In the genomic region with DNA sequence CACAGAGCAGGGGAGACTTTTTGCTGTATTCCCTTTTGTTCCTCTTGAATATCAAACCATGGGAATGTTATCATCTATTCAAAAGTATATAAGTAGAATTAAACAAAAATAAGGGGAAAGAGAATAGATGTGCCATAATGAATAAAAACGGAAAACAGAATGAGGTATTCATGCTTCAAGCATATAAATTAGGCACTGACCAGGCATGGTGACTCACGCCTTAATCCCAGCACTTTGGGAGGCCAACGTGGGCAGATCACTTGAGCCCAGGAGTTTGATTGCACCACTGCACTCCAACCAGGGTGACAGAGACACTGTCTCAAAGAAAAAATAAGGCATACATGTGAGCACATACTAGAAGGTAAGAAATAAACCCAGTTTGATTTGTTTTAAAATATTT, we compare ENCODE assay signal across 31 cellular contexts. TPM values are rescaled to one million over a fixed set of nuclear protein-coding genes. Genes with fewer than 3 reads are reported as not detected.
DNase-seq lines count a peak whose midpoint lies in the region; ATAC-seq, FAIRE-seq and TF ChIP-seq lines count a peak whose summit lies in the region.
"Had no signal": no experiment of that assay in that cellular context is flagged by ENCODE, and none has a peak within 500 bp of the region (broad histone marks: within the 10 kb centered on the region; RNA-seq: fewer than 3 reads in every experiment).

No MANE protein-coding gene starts in this region.

- H3F3A ChIP-seq in PC-3 (ENCODE audit: low read length, unreplicated experiment): no peaks in the 10 kb centered on the region

- TF ChIP-seq CTCF in PC-3 (conservative IDR thresholded peaks at IDR 0.05; ENCODE audit: low read depth, low read length): no peak
- no peak for TF ChIP-seq CTCF in bronchial epithelial cell (IDR thresholded peaks at IDR 0.05; ENCODE audit: insufficient read depth, low read length, severe bottlenecking)
- TF ChIP-seq CTCF in WTC11 (IDR thresholded peaks at IDR 0.05): no peak

- no peaks in the 10 kb centered on the region for H3K4me1 ChIP-seq in PC-3 (ENCODE audit: insufficient read depth, low read length)
- H3K4me1 ChIP-seq: A549, BE2C, Caco-2, gastroesophageal sphincter had no signal

- H3K27ac Mint-ChIP-seq in activated T-helper 1 cell treated with anti-CD3 and anti-CD28 coated beads, Interleukin-12 subunit alpha, Interleukin-12 subunit beta, Interleukin-2, Interleukin-4 antibody, amounts not matched to agents 30 ng/mL and 10 ng/mL and 1 ng/mL, durations not matched to agents 14 hours and 24 hours and 36 hours: no peak overlapping the region
- H3K27ac Mint-ChIP-seq in WTC11: no peak overlapping the region
- H3K27ac Mint-ChIP-seq: activated CD8-positive, alpha-beta memory T cell treated with anti-CD3 and anti-CD28 coated beads, Interleukin-2, amount 10 ng/mL, durations not matched to agents 7 days and 5 days; activated naive CD4-positive, alpha-beta T cell treated with anti-CD3 and anti-CD28 coated beads, Interleukin-2, amount 50 U/mL, for 72 hours; activated T-helper 17 cell treated with anti-CD3 and anti-CD28 coated beads, Interleukin-2, amount 50 U/mL, for 72 hours; natural killer cell; stimulated activated effector memory CD8-positive, alpha-beta T cell treated with anti-CD3 and anti-CD28 coated beads, Interleukin-12 subunit alpha, Interleukin-12 subunit beta, amount 100 ng/mL, for 72 hours had no signal

- H3K27me3 ChIP-seq in PC-3 (ENCODE audit: low read length) (no peaks in the 10 kb centered on the region), bronchial epithelial cell (ENCODE audit: control insufficient read depth, insufficient read depth, low read length) (no peaks in the 10 kb centered on the region)

- H3K4me3 ChIP-seq in PC-3 (ENCODE audit: low read length): no peak overlapping the region
- H3K4me3 ChIP-seq in bronchial epithelial cell (ENCODE audit: low read depth, low read length): no peak overlapping the region
- H3K4me3 ChIP-seq: A549, gastroesophageal sphincter had no signal

- H3K36me3 Mint-ChIP-seq in activated T-helper 1 cell treated with anti-CD3 and anti-CD28 coated beads, Interleukin-12 subunit alpha, Interleukin-12 subunit beta, Interleukin-2, Interleukin-4 antibody, amounts not matched to agents 30 ng/mL and 10 ng/mL and 1 ng/mL, durations not matched to agents 14 hours and 24 hours and 36 hours (ENCODE audit: low read depth): no peaks in the 10 kb centered on the region
- no peaks in the 10 kb centered on the region for H3K36me3 Mint-ChIP-seq in WTC11
- H3K36me3 Mint-ChIP-seq: activated CD8-positive, alpha-beta memory T cell treated with anti-CD3 and anti-CD28 coated beads, Interleukin-2, amount 10 ng/mL, durations not matched to agents 7 days and 5 days; activated naive CD4-positive, alpha-beta T cell treated with anti-CD3 and anti-CD28 coated beads, Interleukin-2, amount 50 U/mL, for 72 hours; natural killer cell; stimulated activated effector memory CD8-positive, alpha-beta T cell treated with anti-CD3 and anti-CD28 coated beads, Interleukin-12 subunit alpha, Interleukin-12 subunit beta, amount 100 ng/mL, for 72 hours had no signal

- ATAC-seq in PC-3: peak; percentile 49; the same call in 1 of the 2 replicates
- ATAC-seq in WTC11: no peak
- ATAC-seq: A549; activated CD8-positive, alpha-beta memory T cell treated with anti-CD3 and anti-CD28 coated beads, Interleukin-2, amount 10 ng/mL, durations not matched to agents 7 days and 5 days; activated naive CD4-positive, alpha-beta T cell treated with anti-CD3 and anti-CD28 coated beads, Interleukin-2, amount 50 U/mL, for 72 hours; activated T-helper 17 cell treated with anti-CD3 and anti-CD28 coated beads, Interleukin-2, amount 50 U/mL, for 72 hours; gastroesophageal sphincter; natural killer cell; Panc1; stimulated activated effector memory CD8-positive, alpha-beta T cell treated with anti-CD3 and anti-CD28 coated beads, Interleukin-12 subunit alpha, Interleukin-12 subunit beta, amount 100 ng/mL, for 72 hours had no signal

- no peak overlapping the region for H3K9ac ChIP-seq in PC-3 (ENCODE audit: low read length)

- H3K36me3 ChIP-seq in PC-3 (ENCODE audit: low read depth, low read length) (no peaks in the 10 kb centered on the region), bronchial epithelial cell (ENCODE audit: control insufficient read depth, insufficient read depth, low read length) (no peaks in the 10 kb centered on the region)
- H3K36me3 ChIP-seq: BE2C, gastroesophageal sphincter, WERI-Rb-1 had no signal

- intact Hi-C loops in PC-3 (cut with micrococcal nuclease) (no loop called here), cardiac septum (cut with DNase I) (no loop called here)
- intact Hi-C loops in activated T-helper 1 cell treated with anti-CD3 and anti-CD28 coated beads, Interleukin-12 subunit alpha, Interleukin-12 subunit beta, Interleukin-2, Interleukin-4 antibody, amounts not matched to agents 30 ng/mL and 10 ng/mL and 1 ng/mL, durations not matched to agents 14 hours and 24 hours and 36 hours (cut with micrococcal nuclease): no loop called here

- no peaks in the 10 kb centered on the region for H3K9me2 ChIP-seq in PC-3 (replicated peaks; ENCODE audit: low read length)

- no peaks in the 10 kb centered on the region for H3K9me3 ChIP-seq in PC-3 (ENCODE audit: low read length)
- H3K9me3 ChIP-seq: A549, BE2C, Caco-2, gastroesophageal sphincter had no signal

- H3K4me1 Mint-ChIP-seq in activated T-helper 1 cell treated with anti-CD3 and anti-CD28 coated beads, Interleukin-12 subunit alpha, Interleukin-12 subunit beta, Interleukin-2, Interleukin-4 antibody, amounts not matched to agents 30 ng/mL and 10 ng/mL and 1 ng/mL, durations not matched to agents 14 hours and 24 hours and 36 hours (ENCODE audit: low read depth): no peaks in the 10 kb centered on the region
- H3K4me1 Mint-ChIP-seq in WTC11: no peaks in the 10 kb centered on the region
- H3K4me1 Mint-ChIP-seq: activated CD8-positive, alpha-beta memory T cell treated with anti-CD3 and anti-CD28 coated beads, Interleukin-2, amount 10 ng/mL, durations not matched to agents 7 days and 5 days; activated T-helper 17 cell treated with anti-CD3 and anti-CD28 coated beads, Interleukin-2, amount 50 U/mL, for 72 hours; natural killer cell; stimulated activated effector memory CD8-positive, alpha-beta T cell treated with anti-CD3 and anti-CD28 coated beads, Interleukin-12 subunit alpha, Interleukin-12 subunit beta, amount 100 ng/mL, for 72 hours had no signal

- peaks cover 8% of the 10 kb centered on the region for H3K27me3 Mint-ChIP-seq in activated T-helper 1 cell treated with anti-CD3 and anti-CD28 coated beads, Interleukin-12 subunit alpha, Interleukin-12 subunit beta, Interleukin-2, Interleukin-4 antibody, amounts not matched to agents 30 ng/mL and 10 ng/mL and 1 ng/mL, durations not matched to agents 14 hours and 24 hours and 36 hours (ENCODE audit: insufficient read depth)
- H3K27me3 Mint-ChIP-seq in WTC11 (ENCODE audit: low read depth): no peaks in the 10 kb centered on the region

- no peak overlapping the region for H3K27ac ChIP-seq in PC-3 (ENCODE audit: low read length)
- H3K27ac ChIP-seq: A549, gastroesophageal sphincter, WERI-Rb-1 had no signal

- CTCF ChIA-PET in PC-3 (lab: Charles Lee): no interaction called here
- CTCF ChIA-PET in WTC11 (lab: Charles Lee): interaction anchor here (1.6 kb wide), 1 partner anchor 8 kb away, joined by 3 read pairs; no protein-coding TSS in a partner anchor

- no peak overlapping the region for H3K4me3 Mint-ChIP-seq in activated T-helper 1 cell treated with anti-CD3 and anti-CD28 coated beads, Interleukin-12 subunit alpha, Interleukin-12 subunit beta, Interleukin-2, Interleukin-4 antibody, amounts not matched to agents 30 ng/mL and 10 ng/mL and 1 ng/mL, durations not matched to agents 14 hours and 24 hours and 36 hours
- H3K4me3 Mint-ChIP-seq in WTC11: no peak overlapping the region
- H3K4me3 Mint-ChIP-seq: activated CD8-positive, alpha-beta memory T cell treated with anti-CD3 and anti-CD28 coated beads, Interleukin-2, amount 10 ng/mL, durations not matched to agents 7 days and 5 days; activated T-helper 17 cell treated with anti-CD3 and anti-CD28 coated beads, Interleukin-2, amount 50 U/mL, for 72 hours; natural killer cell; stimulated activated effector memory CD8-positive, alpha-beta T cell treated with anti-CD3 and anti-CD28 coated beads, Interleukin-12 subunit alpha, Interleukin-12 subunit beta, amount 100 ng/mL, for 72 hours had no signal

- TF ChIP-seq POLR2A in H54 (IDR thresholded peaks at IDR 0.05; ENCODE audit: low read depth, low read length): no peak

- BruUV-seq in PC-3 (replicated peaks; lab: Mats Ljungman, UMichigan): no TSS peak

- H3K9me3 Mint-ChIP-seq in activated T-helper 1 cell treated with anti-CD3 and anti-CD28 coated beads, Interleukin-12 subunit alpha, Interleukin-12 subunit beta, Interleukin-2, Interleukin-4 antibody, amounts not matched to agents 30 ng/mL and 10 ng/mL and 1 ng/mL, durations not matched to agents 14 hours and 24 hours and 36 hours: no peaks in the 10 kb centered on the region
- H3K9me3 Mint-ChIP-seq in WTC11: no peaks in the 10 kb centered on the region
- H3K9me3 Mint-ChIP-seq: activated naive CD4-positive, alpha-beta T cell treated with anti-CD3 and anti-CD28 coated beads, Interleukin-2, amount 50 U/mL, for 72 hours; activated T-helper 17 cell treated with anti-CD3 and anti-CD28 coated beads, Interleukin-2, amount 50 U/mL, for 72 hours; natural killer cell; stimulated activated effector memory CD8-positive, alpha-beta T cell treated with anti-CD3 and anti-CD28 coated beads, Interleukin-12 subunit alpha, Interleukin-12 subunit beta, amount 100 ng/mL, for 72 hours had no signal

- peak; percentile 72 for FAIRE-seq in H54 (lab: Jason Lieb, UNC)
- no peak for FAIRE-seq in bronchial epithelial cell (lab: Jason Lieb, UNC)
- FAIRE-seq: A549, GM12891 had no signal

- DNase-seq in A172 (ENCODE audit: low spot score) (peak; percentile 52), H54 (ENCODE audit: insufficient read length, low spot score) (no peak), PC-3 (peak; percentile 41), bronchial epithelial cell (ENCODE audit: low read depth) (peak; percentile 38), cardiac septum (ENCODE audit: low spot score) (no peak), AG08396 (ENCODE audit: low spot score) (no peak), WTC11 (ENCODE audit: low spot score) (no peak)
- no peak for DNase-seq in activated T-helper 1 cell treated with anti-CD3 and anti-CD28 coated beads, Interleukin-12 subunit alpha, Interleukin-12 subunit beta, Interleukin-2, Interleukin-4 antibody, amounts not matched to agents 30 ng/mL and 10 ng/mL and 1 ng/mL, durations not matched to agents 14 hours and 24 hours and 36 hours (ENCODE audit: low spot score)
- DNase-seq: activated CD4-positive, alpha-beta T cell treated with anti-CD3 and anti-CD28 coated beads, Interleukin-2, amount 50 U/mL, for 1 hour; activated CD8-positive, alpha-beta memory T cell treated with anti-CD3 and anti-CD28 coated beads, Interleukin-2, amount 10 ng/mL, durations not matched to agents 7 days and 5 days; BE2C; Caco-2; DMS79; erythroblast; hypothalamus; natural killer cell; NCI-H187; NCI-H524 treated with DMSO at 0.1 percent for 48 hours; T-helper 2 cell; WERI-Rb-1 had no signal

- H3K4me2 ChIP-seq in PC-3 (ENCODE audit: low read length): no peak overlapping the region
- H3K4me2 ChIP-seq: A549 had no signal

- POLR2A ChIA-PET in PC-3 (lab: Charles Lee; ENCODE audit: unreplicated experiment) (no interaction called here), WTC11 (lab: Charles Lee) (interaction anchor here (0.6 kb wide), 1 partner anchor 377 kb away, joined by 5 read pairs; no protein-coding TSS in a partner anchor)

- H2AFZ ChIP-seq in PC-3 (ENCODE audit: low read length): no peak overlapping the region

- no peaks in the 10 kb centered on the region for H4K20me1 ChIP-seq in PC-3 (ENCODE audit: low read length)

- H3K79me2 ChIP-seq in PC-3 (ENCODE audit: low read length): no peaks in the 10 kb centered on the region

RNA-seq across cellular contexts. Expression of a gene that starts 16.3 kb away (rescaled TPM):
- not detected in 2 replicates for total RNA-seq in A172 (2014; rRNA removed; shearing (Covaris generic))
- not detected in 2 replicates for total RNA-seq in PC-3 (2014; rRNA removed)
- not detected in 2 replicates for total RNA-seq in bronchial epithelial cell
- 0.18 TPM in 1 of 2 replicates, not detected in the other for total RNA-seq in activated T-helper 1 cell treated with anti-CD3 and anti-CD28 coated beads, Interleukin-12 subunit alpha, Interleukin-12 subunit beta, Interleukin-2, Interleukin-4 antibody, amounts not matched to agents 30 ng/mL and 10 ng/mL and 1 ng/mL, durations not matched to agents 14 hours and 24 hours and 36 hours
- not detected for total RNA-seq in cardiac septum
- 0.09 TPM in 2 of 3 replicates, not detected in the other for total RNA-seq in WTC11 (2021)
- total RNA-seq: activated T-helper 17 cell treated with anti-CD3 and anti-CD28 coated beads, Interleukin-2, amount 50 U/mL, for 72 hours; Caco-2; chondrocyte; gastroesophageal sphincter; lower leg skin; natural killer cell; osteocyte; urinary bladder had no signal

Comparison
In these comparisons a context has a peak if more than half of its experiments do, and no peak if none do; other contexts are left out.
1. DNase-seq: peak in A172 (single experiment), PC-3 (single experiment) and bronchial epithelial cell (single experiment); none in H54 (single experiment), activated T-helper 1 cell treated with anti-CD3 and anti-CD28 coated beads, Interleukin-12 subunit alpha, Interleukin-12 subunit beta, Interleukin-2, Interleukin-4 antibody, amounts not matched to agents 30 ng/mL and 10 ng/mL and 1 ng/mL, durations not matched to agents 14 hours and 24 hours and 36 hours (single experiment), cardiac septum (single experiment), AG08396 (single experiment) and WTC11 (single experiment).